ENCODE assay signal across 6 cellular contexts in genomic region chr3:178207161-178207560, GRCh38.
DNase-seq lines count a peak whose midpoint lies in the region; ATAC-seq, FAIRE-seq and TF ChIP-seq lines count a peak whose summit lies in the region.
"Not testable (repeated sequence)": the region's sequence is repeated elsewhere in the genome, so short reads cannot be mapped to it uniquely, and the experiment has no call there.

No MANE protein-coding gene starts in this region.

- not testable (repeated sequence) for H2BK12ac ChIP-seq in H1 (ENCODE audit: low read depth, low read length); neuronal stem cell (ENCODE audit: low read length)

- H2BK20ac ChIP-seq in IMR-90 (ENCODE audit: low read depth, low read length): not testable (repeated sequence)
- 0 out of 2 replicates have a peak overlapping the region, but pooled peaks have one; percentile 34 for H2BK20ac ChIP-seq in H1 (ENCODE audit: low read length)

- H3K9me3 ChIP-seq in HUES48 (ENCODE audit: control insufficient read depth, insufficient read depth, low read length); IMR-90 (ENCODE audit: control insufficient read depth, insufficient read depth, low read length); H1 (ENCODE audit: insufficient read depth in 2 of 2, low read depth in 1 of 2, low read length in 1 of 2); neuronal stem cell (replicated peaks in 1 of 2; ENCODE audit: control insufficient read depth in 2 of 2, insufficient read depth in 1 of 2, low read depth in 1 of 2, low read length in 2 of 2): not testable (repeated sequence)

- H4K8ac ChIP-seq in IMR-90 (ENCODE audit: low read depth in 2 of 2, low read length in 2 of 2): peak overlapping the region in 1 of 2 experiments; percentile 10; a peak in 2 of 4 replicates
- not testable (repeated sequence) for H4K8ac ChIP-seq in H1 (ENCODE audit: extremely low read depth, insufficient read depth, low read length); neuronal stem cell (ENCODE audit: low read depth, low read length)
- peak overlapping the region; percentile 94 for H4K8ac ChIP-seq in mesendoderm (ENCODE audit: low read depth, low read length)

- H3K4ac ChIP-seq in IMR-90 (ENCODE audit: low read depth, low read length); H1 (replicated peaks; ENCODE audit: insufficient read length, low read depth, low read length); neuronal stem cell (ENCODE audit: low read length): not testable (repeated sequence)
- peak overlapping the region; percentile 94 for H3K4ac ChIP-seq in mesendoderm (ENCODE audit: low read depth, low read length)

- H4K91ac ChIP-seq in IMR-90 (ENCODE audit: insufficient read depth, low read depth, low read length): peak overlapping the region; percentile 62; the same call in 1 of the 2 replicates
- not testable (repeated sequence) for H4K91ac ChIP-seq in H1 (replicated peaks; ENCODE audit: insufficient read length, low read length); neuronal stem cell (ENCODE audit: low read depth, low read length, poor library complexity)

- TF ChIP-seq RAD21 in IMR-90 (IDR thresholded peaks at IDR 0.05; ENCODE audit: low read length); H1 (IDR thresholded peaks at IDR 0.05 in 1 of 2, conservative IDR thresholded peaks at IDR 0.05 in 1 of 2; ENCODE audit: low read depth in 2 of 2, low read length in 2 of 2): not testable (repeated sequence)

- not testable (repeated sequence) for H3K9ac ChIP-seq in HUES48 (ENCODE audit: low read depth, low read length); IMR-90 (ENCODE audit: low read depth, low read length); H1 (replicated peaks in 1 of 4; ENCODE audit: extremely low read depth in 1 of 4, low read depth in 3 of 4, low read length in 3 of 4); neuronal stem cell (ENCODE audit: low read depth, low read length, poor library complexity)
- peak overlapping the region; percentile 47 for H3K9ac ChIP-seq in mesendoderm (ENCODE audit: low read length)

- 0 out of 2 replicates have a peak overlapping the region, but pooled peaks have one; percentile 30 for H3K18ac ChIP-seq in IMR-90 (ENCODE audit: low read depth, low read length)
- H3K18ac ChIP-seq in H1 (ENCODE audit: extremely low read depth, low read length); neuronal stem cell (ENCODE audit: low read length): not testable (repeated sequence)
- H3K18ac ChIP-seq in mesendoderm (ENCODE audit: low read length): peak overlapping the region; percentile 99

- not testable (repeated sequence) for H3K79me2 ChIP-seq in H1 (ENCODE audit: control insufficient read depth in 1 of 2, insufficient read depth in 2 of 2, low read length in 2 of 2); mesendoderm (ENCODE audit: control insufficient read depth, insufficient read depth, low read length)

- no CpG with 5 or more reads among the region's 2 CpGs for WGBS in IMR-90 (ENCODE audit: extremely low coverage in 2 of 2, insufficient read length in 1 of 2), 2 experiments
- WGBS in H1 (ENCODE audit: extremely low coverage in 1 of 2, insufficient coverage in 1 of 2, insufficient read length in 1 of 2, insufficient replicate concordance in 2 of 2, low coverage in 1 of 2, low lambda C conversion rate in 2 of 2, missing lambda C conversion rate in 1 of 2), 2 experiments: 73% methylated on average over 2 of the region's 2 CpGs; no CpG with 5 or more reads in 1 of the 2 experiments
- WGBS in mesendoderm (ENCODE audit: extremely low coverage, insufficient coverage, low lambda C conversion rate): no CpG with 5 or more reads among the region's 2 CpGs
- WGBS in neuronal stem cell (ENCODE audit: extremely low coverage in 2 of 2, insufficient read length in 2 of 2, insufficient replicate concordance in 1 of 2), 2 donors: no CpG with 5 or more reads among the region's 2 CpGs

- peak overlapping the region; percentile 25; the same call in 1 of the 2 replicates for H3K14ac ChIP-seq in IMR-90 (replicated peaks; ENCODE audit: low read depth, low read length)
- not testable (repeated sequence) for H3K14ac ChIP-seq in H1 (ENCODE audit: insufficient read length); neuronal stem cell (ENCODE audit: low read length)

- H2AK9ac ChIP-seq in IMR-90 (replicated peaks; ENCODE audit: low read depth, low read length, poor library complexity): not testable (repeated sequence)

- DNase-seq in ELF-1 (ENCODE audit: low read depth, low spot score) (peak; percentile 4), mesendoderm (peak; percentile 81)
- not testable (repeated sequence) for DNase-seq in IMR-90; H1 (ENCODE audit: low read depth in 1 of 2, low spot score in 2 of 2); neuronal stem cell (ENCODE audit: low spot score)

- H3K23ac ChIP-seq in IMR-90 (ENCODE audit: low read depth, low read length); H1 (ENCODE audit: insufficient read length); neuronal stem cell (ENCODE audit: low read depth, low read length, poor library complexity): not testable (repeated sequence)
- peak overlapping the region; percentile 97 for H3K23ac ChIP-seq in mesendoderm (ENCODE audit: low read length)

- TF ChIP-seq POLR2A in IMR-90 (IDR thresholded peaks at IDR 0.05; ENCODE audit: low read depth, low read length); H1 (IDR thresholded peaks at IDR 0.05; ENCODE audit: control extremely low read depth in 1 of 2, low read depth in 2 of 2, low read length in 2 of 2): not testable (repeated sequence)

- H2BK5ac ChIP-seq in IMR-90 (ENCODE audit: low read depth, low read length, poor library complexity, severe bottlenecking); H1 (ENCODE audit: low read depth, low read length); neuronal stem cell (ENCODE audit: low read length): not testable (repeated sequence)
- H2BK5ac ChIP-seq in mesendoderm (ENCODE audit: low read length): peak overlapping the region; percentile 99

- not testable (repeated sequence) for H3K4me1 ChIP-seq in HUES48 (ENCODE audit: control insufficient read depth, insufficient read depth, low read length); H1 (replicated peaks in 1 of 4; ENCODE audit: control insufficient read depth in 3 of 4, insufficient read depth in 4 of 4, low read length in 3 of 4); neuronal stem cell (ENCODE audit: control insufficient read depth in 2 of 2, insufficient read depth in 1 of 2, low read depth in 1 of 2, low read length in 2 of 2)
- H3K4me1 ChIP-seq in IMR-90 (ENCODE audit: control insufficient read depth, insufficient read depth, low read length) (peaks cover 11% of the 10 kb centered on the region), mesendoderm (ENCODE audit: control insufficient read depth, low read depth, low read length) (peaks cover 19% of the 10 kb centered on the region)

- POLR2A ChIA-PET in IMR-90 (lab: Charles Lee; ENCODE audit: unreplicated experiment); H1 (lab: Charles Lee; ENCODE audit: partially characterized antibody): not testable (repeated sequence)

- CTCF ChIA-PET in IMR-90 (lab: Yijun Ruan, JAX); H1 (lab: Charles Lee; ENCODE audit: partially characterized antibody): not testable (repeated sequence)

- not testable (repeated sequence) for H2AFZ ChIP-seq in IMR-90 (replicated peaks; ENCODE audit: low read length, poor library complexity); H1 (ENCODE audit: low read length); neuronal stem cell (ENCODE audit: low read length)

- H3K36me3 ChIP-seq in HUES48 (ENCODE audit: control insufficient read depth, insufficient read depth, low read length); IMR-90 (ENCODE audit: control insufficient read depth, insufficient read depth, low read length); H1 (ENCODE audit: control insufficient read depth in 2 of 4, insufficient read depth in 4 of 4, low read length in 3 of 4); mesendoderm (ENCODE audit: control insufficient read depth, insufficient read depth, low read length); neuronal stem cell (replicated peaks in 1 of 2; ENCODE audit: control insufficient read depth in 2 of 2, insufficient read depth in 2 of 2, low read length in 2 of 2): not testable (repeated sequence)

- TF ChIP-seq CTCF in IMR-90 (conservative IDR thresholded peaks at IDR 0.05; ENCODE audit: low read depth, low read length); H1 (IDR thresholded peaks at IDR 0.05; ENCODE audit: control extremely low read depth in 1 of 3, insufficient read depth in 1 of 3, low read depth in 1 of 3, low read length in 3 of 3): not testable (repeated sequence)

- H2BK15ac ChIP-seq in IMR-90 (ENCODE audit: low read depth, low read length); H1 (ENCODE audit: low read length); mesendoderm (replicated peaks; ENCODE audit: low read depth); neuronal stem cell (ENCODE audit: low read length): not testable (repeated sequence)

- H3K9me1 ChIP-seq in IMR-90 (ENCODE audit: insufficient read depth, low read length): not testable (repeated sequence)

- H2BK120ac ChIP-seq in IMR-90 (ENCODE audit: low read depth, low read length) (peak overlapping the region; percentile 8; the same call in 1 of the 2 replicates), mesendoderm (ENCODE audit: low read depth, low read length) (peak overlapping the region; percentile 99)
- H2BK120ac ChIP-seq in H1 (replicated peaks; ENCODE audit: low read depth, low read length); neuronal stem cell (ENCODE audit: low read depth, low read length): not testable (repeated sequence)

- H3K56ac ChIP-seq in IMR-90 (ENCODE audit: extremely low read depth, insufficient read depth, low read length); H1 (replicated peaks; ENCODE audit: insufficient read length, low read depth, low read length): not testable (repeated sequence)
- H3K56ac ChIP-seq in mesendoderm (ENCODE audit: low read length): peak overlapping the region; percentile 77

- H3K4me2 ChIP-seq in IMR-90 (ENCODE audit: low read depth, low read length); H1 (ENCODE audit: insufficient read depth in 1 of 2, low read depth in 2 of 2, low read length in 2 of 2); neuronal stem cell (ENCODE audit: insufficient read depth, low read length, poor library complexity, severe bottlenecking): not testable (repeated sequence)
- H3K4me2 ChIP-seq in mesendoderm (ENCODE audit: low read length): peak overlapping the region; percentile 7

- H3K79me1 ChIP-seq in IMR-90 (ENCODE audit: low read depth in 1 of 2, low read length in 2 of 2); H1 (ENCODE audit: low read depth, low read length); mesendoderm (ENCODE audit: low read length); neuronal stem cell (ENCODE audit: low read depth, low read length): not testable (repeated sequence)

- FAIRE-seq in H1 (lab: Jason Lieb, UNC): not testable (repeated sequence)

- not testable (repeated sequence) for H3K23me2 ChIP-seq in H1 (ENCODE audit: low read depth, low read length)

- not testable (repeated sequence) for BruUV-seq in IMR-90 (replicated peaks; lab: Mats Ljungman, UMichigan)

- not testable (repeated sequence) for H3K4me3 ChIP-seq in HUES48 (ENCODE audit: low read depth, low read length); IMR-90 (ENCODE audit: insufficient read depth, low read depth, low read length); H1 (ENCODE audit: extremely low read depth in 1 of 4, insufficient read depth in 2 of 4, low read depth in 3 of 4, low read length in 4 of 4); mesendoderm (ENCODE audit: low read length); neuronal stem cell (ENCODE audit: low read length in 2 of 2)

- intact Hi-C loops in IMR-90 (cut with micrococcal nuclease): not testable (repeated sequence)

- peak overlapping the region; percentile 27; the same call in 1 of the 2 replicates for H4K5ac ChIP-seq in IMR-90 (ENCODE audit: low read depth, low read length)
- H4K5ac ChIP-seq in H1 (ENCODE audit: insufficient read length, low read depth, low read length): not testable (repeated sequence)
- H4K5ac ChIP-seq in mesendoderm (ENCODE audit: low read length): peak overlapping the region; percentile 84

- ATAC-seq in IMR-90 (ENCODE audit: low read depth): not testable (repeated sequence)

- in situ Hi-C loops in IMR-90 (cut with MboI; ENCODE audit: low sequenced_read_pairs): not testable (repeated sequence)

- H3K27me3 ChIP-seq in HUES48 (ENCODE audit: control insufficient read depth, insufficient read depth, low read length); IMR-90 (ENCODE audit: control insufficient read depth, insufficient read depth, low read length); H1 (replicated peaks in 1 of 4; ENCODE audit: control insufficient read depth in 3 of 4, extremely low read depth in 1 of 4, insufficient read depth in 3 of 4, low read length in 3 of 4); mesendoderm (ENCODE audit: insufficient read depth, low read length, poor library complexity); neuronal stem cell (ENCODE audit: control insufficient read depth in 3 of 3, insufficient read depth in 3 of 3, low read depth in 1 of 3, low read length in 3 of 3): not testable (repeated sequence)

- dilution Hi-C loops in IMR-90 (cut with HindIII; ENCODE audit: low sequenced_read_pairs, unreplicated experiment): not testable (repeated sequence)

- H4K20me1 ChIP-seq in IMR-90 (ENCODE audit: insufficient read depth, low read length); H1 (replicated peaks in 1 of 2; ENCODE audit: control insufficient read depth in 1 of 2, insufficient read depth in 2 of 2, low read length in 2 of 2): not testable (repeated sequence)

- TF ChIP-seq EP300 in H1 (IDR thresholded peaks at IDR 0.05; ENCODE audit: borderline replicate concordance in 1 of 2, low read depth in 2 of 2, low read length in 2 of 2): not testable (repeated sequence)

- H2AK5ac ChIP-seq in IMR-90 (ENCODE audit: low read depth, low read length); H1 (ENCODE audit: low read depth, low read length); neuronal stem cell (ENCODE audit: low read depth, low read length): not testable (repeated sequence)
- peak overlapping the region; percentile 76 for H2AK5ac ChIP-seq in mesendoderm (ENCODE audit: low read length)

- peak overlapping the region; percentile 73 for H3K27ac ChIP-seq in HUES48 (ENCODE audit: low read depth, low read length)
- not testable (repeated sequence) for H3K27ac ChIP-seq in IMR-90 (ENCODE audit: insufficient read depth, low read length); H1 (ENCODE audit: low read depth, low read length)
- H3K27ac ChIP-seq in mesendoderm (ENCODE audit: low read depth, low read length): peak overlapping the region; percentile 99
- H3K27ac ChIP-seq in neuronal stem cell (replicated peaks; ENCODE audit: low read length): peak overlapping the region; percentile 54
